In the genomic region with DNA sequence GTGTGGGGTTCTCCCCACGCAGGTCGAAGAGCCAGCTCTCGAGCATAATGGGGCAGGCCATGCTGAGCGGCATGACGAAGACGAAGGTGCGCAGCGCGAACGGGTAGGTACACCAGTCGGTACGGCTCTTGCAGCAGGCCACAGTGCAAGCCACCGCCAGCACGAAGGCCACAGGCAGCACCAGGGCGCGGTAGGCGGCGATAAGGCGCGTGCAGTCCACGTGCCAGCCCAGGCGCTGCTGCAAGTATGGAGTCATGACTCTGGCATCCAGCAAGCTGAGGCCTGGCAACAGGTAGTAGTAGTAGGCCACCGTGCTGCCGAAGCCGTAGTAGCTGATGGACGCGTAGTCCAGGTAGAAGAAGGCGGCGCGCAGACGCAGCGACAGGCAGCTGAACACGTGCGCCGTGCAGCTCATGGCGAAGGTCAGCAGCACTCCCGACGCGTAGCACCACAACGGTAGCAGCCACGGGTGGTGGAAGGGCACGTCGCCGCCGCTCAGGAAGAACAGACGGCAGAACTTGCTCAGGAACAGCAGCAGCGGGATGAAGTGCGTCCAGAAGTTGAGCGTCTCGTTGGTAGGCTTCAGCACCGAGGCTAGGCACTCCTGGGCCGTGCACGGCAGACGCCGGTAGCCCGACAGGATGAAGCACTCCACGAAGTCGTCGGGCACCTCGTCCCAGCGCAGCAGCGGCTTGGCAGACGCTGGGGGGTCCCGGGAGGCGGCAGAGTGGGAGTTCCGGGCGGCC, we compare ENCODE assay signal across 9 cellular contexts. TPM values are rescaled to one million over a fixed set of nuclear protein-coding genes. Genes with fewer than 3 reads are reported as not detected.
DNase-seq lines count a peak whose midpoint lies in the region; ATAC-seq and TF ChIP-seq lines count a peak whose summit lies in the region.
"Had no signal": no experiment of that assay in that cellular context is flagged by ENCODE, and none has a peak within 500 bp of the region (broad histone marks: within the 10 kb centered on the region; RNA-seq: fewer than 3 reads in every experiment).

No MANE protein-coding gene starts in this region.

- peaks cover 6% of the 10 kb centered on the region; the same call in 1 of the 2 replicates for H3K4me1 ChIP-seq in BLaER1

- H3K36me3 ChIP-seq in BLaER1: no peaks in the 10 kb centered on the region

- DNase-seq in HL-60 (ENCODE audit: low read depth in 1 of 2, low spot score in 1 of 2) (no peak), coronary artery (ENCODE audit: low spot score) (no peak), natural killer cell (no peak), SKM-1 (lab: John Stamatoyannopoulos, UW; ENCODE audit: unreplicated experiment) (no peak), EL (no peak), substantia nigra (lab: John Stamatoyannopoulos, UW) (no peak)

- ATAC-seq in natural killer cell: no peak
- ATAC-seq in HG03521 (IDR thresholded peaks at IDR 0.05; ENCODE audit: unreplicated experiment): no peak

- H3K9ac ChIP-seq in BLaER1: peak overlapping the region; percentile 62

- H3K9me3 Mint-ChIP-seq in natural killer cell: no peaks in the 10 kb centered on the region

- H3K4me3 ChIP-seq in BLaER1: peak overlapping the region; percentile 78
- peak overlapping the region; percentile 65 for H3K4me3 ChIP-seq in HL-60 (replicated peaks; ENCODE audit: insufficient read depth, low read length)
- H3K4me3 ChIP-seq in coronary artery: peak overlapping the region; percentile 80

- H3K27ac Mint-ChIP-seq in natural killer cell: no peak overlapping the region

- H3K4me1 Mint-ChIP-seq in natural killer cell: peaks cover 5 to 18% of the 10 kb centered on the region in 2 donors

- H3K36me3 Mint-ChIP-seq in natural killer cell: peaks cover 6% of the 10 kb centered on the region

- peaks cover 9% of the 10 kb centered on the region; the same call in 1 of the 2 replicates for H3K9me3 ChIP-seq in BLaER1

- no peak for TF ChIP-seq CTCF in HL-60 (IDR thresholded peaks at IDR 0.05; ENCODE audit: insufficient read depth, low read length)
- no peak for TF ChIP-seq CTCF in coronary artery (IDR thresholded peaks at IDR 0.05)
- no peak for TF ChIP-seq CTCF in natural killer cell (IDR thresholded peaks at IDR 0.05)

- intact Hi-C loops in natural killer cell (cut with micrococcal nuclease): no loop called here

- peak overlapping the region; percentile 93 for H3K4me2 ChIP-seq in BLaER1

- peaks cover 38 to 61% of the 10 kb centered on the region in 2 donors for H3K27me3 Mint-ChIP-seq in natural killer cell (ENCODE audit: low read depth in 2 of 2)

- H3K27ac ChIP-seq in BLaER1 (no peak overlapping the region), HL-60 (replicated peaks) (no peak overlapping the region), coronary artery (no peak overlapping the region), substantia nigra (ENCODE audit: low read depth, low read length, poor library complexity, severe bottlenecking) (no peak overlapping the region)

- no peaks in the 10 kb centered on the region for H4K20me1 ChIP-seq in BLaER1

- H3K27me3 ChIP-seq in BLaER1 (peaks cover 48% of the 10 kb centered on the region), HL-60 (ENCODE audit: insufficient read depth, poor library complexity, severe bottlenecking) (peaks cover 62% of the 10 kb centered on the region)

- peak overlapping the region; percentile 81 for H3K4me3 Mint-ChIP-seq in natural killer cell

RNA-seq across cellular contexts. Expression of a gene that starts 0.8 kb away (rescaled TPM):
- total RNA-seq in natural killer cell: not detected
- total RNA-seq: T-helper 1 cell treated with Interleukin-12 subunit alpha and Interleukin-12 subunit beta and Interleukin-4 antibody, amounts not matched to agents 30 ng/mL and 1 ng/mL, for 36 hours had no signal

RNA-seq across cellular contexts. Expression of a gene that starts 38.7 kb away (rescaled TPM):
- total RNA-seq in natural killer cell: 100 to 1,000 TPM; 165 to 179 (median 172) TPM
